ENCODE assay signal across 19 cellular contexts in the genomic region with DNA sequence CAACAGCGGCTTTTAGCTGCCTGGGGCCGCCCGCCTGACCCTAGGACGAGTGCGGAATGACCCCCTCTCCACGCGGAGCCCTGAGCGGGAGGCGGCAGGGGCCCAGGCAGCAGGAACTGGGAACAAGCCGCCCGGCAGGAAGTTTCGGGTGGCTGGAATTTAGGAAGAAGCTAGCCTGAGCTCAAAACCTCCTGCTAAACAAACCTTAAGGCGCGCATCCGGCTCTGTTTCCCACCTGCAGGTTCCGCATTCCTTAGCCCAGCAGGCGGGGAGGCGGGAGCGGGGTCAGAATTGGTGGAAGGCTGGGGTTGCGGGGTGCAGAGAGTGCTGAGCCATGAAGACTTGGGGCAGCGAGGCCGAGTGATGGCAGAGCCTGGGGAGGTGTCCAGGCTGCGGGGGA.
DNase-seq lines count a peak whose midpoint lies in the region; ATAC-seq and TF ChIP-seq lines count a peak whose summit lies in the region.
"Had no signal": no experiment of that assay in that cellular context is flagged by ENCODE, and none has a peak within 500 bp of the region (broad histone marks: within the 10 kb centered on the region; RNA-seq: fewer than 3 reads in every experiment).

No MANE protein-coding gene starts in this region.

- H3K36me3 Mint-ChIP-seq in activated naive CD4-positive, alpha-beta T cell treated with anti-CD3 and anti-CD28 coated beads, Interleukin-2, amount 10 ng/mL, durations not matched to agents 7 days and 5 days, result no peaks in the 10 kb centered on the region
- H3K36me3 Mint-ChIP-seq in type B pancreatic cell, result no peaks in the 10 kb centered on the region
- H3K36me3 Mint-ChIP-seq: CD8-positive, alpha-beta T cell had no signal

- H3K27me3 Mint-ChIP-seq in activated naive CD4-positive, alpha-beta T cell treated with anti-CD3 and anti-CD28 coated beads, Interleukin-2, amount 10 ng/mL, durations not matched to agents 7 days and 5 days, result no peaks in the 10 kb centered on the region
- no peaks in the 10 kb centered on the region for H3K27me3 Mint-ChIP-seq in type B pancreatic cell
- H3K27me3 Mint-ChIP-seq: B cell; CD4-positive, alpha-beta T cell had no signal

- in situ Hi-C loops in G401 (cut with HindIII; ENCODE audit: low sequenced_read_pairs), result no loop called here

- no peak overlapping the region for H3K4me3 Mint-ChIP-seq in activated naive CD4-positive, alpha-beta T cell treated with anti-CD3 and anti-CD28 coated beads, Interleukin-2, amount 10 ng/mL, durations not matched to agents 7 days and 5 days
- H3K4me3 Mint-ChIP-seq in type B pancreatic cell, result no peak overlapping the region
- H3K4me3 Mint-ChIP-seq: B cell; CD4-positive, alpha-beta T cell; CD8-positive, alpha-beta T cell had no signal

- peak overlapping the region; percentile 62 for H3K27ac Mint-ChIP-seq in activated naive CD4-positive, alpha-beta T cell treated with anti-CD3 and anti-CD28 coated beads, Interleukin-2, amount 10 ng/mL, durations not matched to agents 7 days and 5 days
- no peak overlapping the region for H3K27ac Mint-ChIP-seq in type B pancreatic cell
- H3K27ac Mint-ChIP-seq: B cell; CD4-positive, alpha-beta T cell; CD8-positive, alpha-beta T cell had no signal

- H3K4me1 Mint-ChIP-seq in activated naive CD4-positive, alpha-beta T cell treated with anti-CD3 and anti-CD28 coated beads, Interleukin-2, amount 10 ng/mL, durations not matched to agents 7 days and 5 days, result no peaks in the 10 kb centered on the region
- H3K4me1 Mint-ChIP-seq in type B pancreatic cell (ENCODE audit: unreplicated experiment), result no peaks in the 10 kb centered on the region
- H3K4me1 Mint-ChIP-seq: B cell had no signal

- TF ChIP-seq CTCF in type B pancreatic cell (conservative IDR thresholded peaks at IDR 0.05), result no peak

- H3K9me3 Mint-ChIP-seq in activated naive CD4-positive, alpha-beta T cell treated with anti-CD3 and anti-CD28 coated beads, Interleukin-2, amount 10 ng/mL, durations not matched to agents 7 days and 5 days, result peaks cover 26% of the 10 kb centered on the region
- peaks cover 5% of the 10 kb centered on the region for H3K9me3 Mint-ChIP-seq in type B pancreatic cell

- ATAC-seq in esophagus mucosa, result peak; percentile 25
- ATAC-seq: A549; CD8-positive, alpha-beta T cell had no signal

- no peak for DNase-seq in activated naive CD4-positive, alpha-beta T cell treated with anti-CD3 and anti-CD28 coated beads, Interleukin-2, amount 10 ng/mL, durations not matched to agents 7 days and 5 days
- no peak for DNase-seq in activated naive CD4-positive, alpha-beta T cell treated with anti-CD3 and anti-CD28 coated beads, Interleukin-2, amount 50 U/mL, for 16 hours
- DNase-seq in type B pancreatic cell (ENCODE audit: extremely low spot score, unreplicated experiment) (peak; percentile 40), germinal center (ENCODE audit: low spot score) (no peak), G401 (ENCODE audit: low spot score) (no peak), DMS153 treated with DMSO at 0.1 percent for 48 hours (lab: John Stamatoyannopoulos, UW; ENCODE audit: unreplicated experiment) (no peak)
- DNase-seq: AML-193; Caco-2; Calu3; CD4-positive, alpha-beta T cell; DMS53; DMS79; DND-41; EL; GF-D8 had no signal

- CTCF ChIA-PET in activated naive CD4-positive, alpha-beta T cell treated with anti-CD3 and anti-CD28 coated beads, Interleukin-2, amount 10 ng/mL, durations not matched to agents 7 days and 5 days (lab: Charles Lee), result no interaction called here
